8 cellular contexts compared by ENCODE assay signal in genomic region chr7:10940748-10941358, GRCh38. TPM values are rescaled to one million over a fixed set of nuclear protein-coding genes. Genes with fewer than 3 reads are reported as not detected.
DNase-seq lines count a peak whose midpoint lies in the region; ATAC-seq, FAIRE-seq and TF ChIP-seq lines count a peak whose summit lies in the region.

No MANE protein-coding gene starts in this region.

- no peak for TF ChIP-seq CTCF in NB4 (IDR thresholded peaks at IDR 0.05; ENCODE audit: low read depth, low read length)
- TF ChIP-seq CTCF in kidney (IDR thresholded peaks at IDR 0.05; ENCODE audit: borderline replicate concordance, extremely low read depth, insufficient read depth), result no peak

- DNase-seq in NB4 (ENCODE audit: low read depth) (peak; percentile 18), kidney (no peak), medulla oblongata (ENCODE audit: extremely low spot score) (no peak), HTR-8/SVneo (ENCODE audit: insufficient read length, low spot score) (no peak)
- DNase-seq in activated effector memory CD4-positive, alpha-beta T cell treated with anti-CD3 and anti-CD28 coated beads, Interleukin-2, amount 50 U/mL, for 16 hours, result peak; percentile 65

- no peaks in the 10 kb centered on the region for H3K4me1 ChIP-seq in ES-I3 (ENCODE audit: insufficient read depth, low read length)
- peaks cover 0 to 8% of the 10 kb centered on the region in 2 donors for H3K4me1 ChIP-seq in kidney (ENCODE audit: control insufficient read depth in 1 of 2, insufficient read depth in 1 of 2, low read depth in 1 of 2, low read length in 2 of 2)
- peaks cover 4% of the 10 kb centered on the region for H3K4me1 ChIP-seq in thymus (ENCODE audit: control insufficient read depth, insufficient read depth, low read length)

- no peak for ATAC-seq in GM18868 (IDR thresholded peaks at IDR 0.05; ENCODE audit: unreplicated experiment)

- peak overlapping the region; percentile 98 to 99 for H3K27ac ChIP-seq in kidney (ENCODE audit: low read depth in 2 of 2, low read length in 2 of 2)
- peak overlapping the region; percentile 93 for H3K27ac ChIP-seq in thymus (ENCODE audit: low read depth)

- H3K9me3 ChIP-seq in ES-I3 (ENCODE audit: control insufficient read depth, insufficient read depth, low read length) (no peaks in the 10 kb centered on the region), kidney (ENCODE audit: control insufficient read depth in 1 of 2, low read length in 2 of 2) (no peaks in the 10 kb centered on the region), thymus (ENCODE audit: control insufficient read depth) (no peaks in the 10 kb centered on the region)

- no peak for FAIRE-seq in kidney (lab: Jason Lieb, UNC)
- no peak for FAIRE-seq in HTR-8/SVneo (lab: Jason Lieb, UNC)

- peaks cover 12% of the 10 kb centered on the region for H3K36me3 ChIP-seq in ES-I3 (ENCODE audit: insufficient read depth, low read length)
- peaks cover 3 to 6% of the 10 kb centered on the region in 2 donors for H3K36me3 ChIP-seq in kidney (ENCODE audit: control insufficient read depth in 1 of 2, insufficient read depth in 2 of 2, low read length in 2 of 2)
- H3K36me3 ChIP-seq in thymus (ENCODE audit: control insufficient read depth, insufficient read depth), result peaks cover 10% of the 10 kb centered on the region

- H3K9ac ChIP-seq in ES-I3 (ENCODE audit: low read depth, low read length) (peak overlapping the region; percentile 94), kidney (ENCODE audit: low read length in 2 of 2) (peak overlapping the region; percentile 93 to 95)

- H3K4me3 ChIP-seq in NB4 (ENCODE audit: low read depth, low read length) (peak overlapping the region; percentile 72), kidney (ENCODE audit: low read length in 2 of 2) (peak overlapping the region; percentile 94 to 95), thymus (ENCODE audit: low read length) (peak overlapping the region; percentile 75)

- no peak for TF ChIP-seq POLR2A in NB4 (IDR thresholded peaks at IDR 0.05; ENCODE audit: extremely low read depth, insufficient read length)

- no peaks in the 10 kb centered on the region for H3K27me3 ChIP-seq in thymus (ENCODE audit: control insufficient read depth, insufficient read depth)

- WGBS in thymus, result 22% methylated on average over 18 of the region's 18 CpGs

- intact Hi-C loops in kidney (cut with DNase I), result no loop called here

RNA-seq across cellular contexts. Expression of gene PHF14, which starts 32.8 kb away (rescaled TPM):
- total RNA-seq in kidney, result 31.7 TPM
- polyA plus RNA-seq in kidney (ENCODE audit: insufficient read depth, low read depth, low replicate concordance) (17.1 TPM), thymus (48.2 TPM)

Comparison
In these comparisons a context has a peak if more than half of its experiments do, and no peak if none do; other contexts are left out.
1. DNase-seq: peak in NB4 (single experiment) and activated effector memory CD4-positive, alpha-beta T cell treated with anti-CD3 and anti-CD28 coated beads, Interleukin-2, amount 50 U/mL, for 16 hours (single experiment); none in kidney (single experiment), medulla oblongata (single experiment) and HTR-8/SVneo (single experiment).
2. Peak in every context shown above with its lines, with median percentiles within 50 percentile points of each other: H3K4me3 ChIP-seq.